12 cellular contexts compared by ENCODE assay signal in genomic region chr9:105114318-105114717, GRCh38.
DNase-seq lines count a peak whose midpoint lies in the region; ATAC-seq and TF ChIP-seq lines count a peak whose summit lies in the region.
"Had no signal": no experiment of that assay in that cellular context is flagged by ENCODE, and none has a peak within 500 bp of the region (broad histone marks: within the 10 kb centered on the region; RNA-seq: fewer than 3 reads in every experiment).

No MANE protein-coding gene starts in this region.

- H3K4me3 ChIP-seq in NB4 (ENCODE audit: low read depth, low read length) (no peak overlapping the region), gastrocnemius medialis (no peak overlapping the region), transverse colon (no peak overlapping the region)
- H3K4me3 ChIP-seq: skin epidermis had no signal

- in situ Hi-C loops in gastrocnemius medialis (cut with MboI; ENCODE audit: low sequenced_read_pairs in 4 of 4), result no loop called here
- in situ Hi-C loops in transverse colon (cut with MboI; ENCODE audit: low pct_ligation_motif_present in 1 of 4, low pct_unique_long_range_greater_than_20kb in 1 of 4, low sequenced_read_pairs in 3 of 4), result no loop called here

- H3K27ac ChIP-seq in gastrocnemius medialis, result peak overlapping the region in 3 of 4 donors; percentile 73 to 81 (median 79)
- no peak overlapping the region for H3K27ac ChIP-seq in transverse colon

- intact Hi-C loops in gastrocnemius medialis (cut with DNase I; ENCODE audit: low total_unique reads), result no loop called here
- intact Hi-C loops in transverse colon (cut with DNase I; ENCODE audit: low total_unique reads), result no loop called here

- TF ChIP-seq EP300 in transverse colon (IDR thresholded peaks at IDR 0.05; ENCODE audit: low read depth), result no peak

- TF ChIP-seq POLR2A in NB4 (IDR thresholded peaks at IDR 0.05; ENCODE audit: extremely low read depth, insufficient read length), result no peak
- TF ChIP-seq POLR2A in gastrocnemius medialis (IDR thresholded peaks at IDR 0.05), result no peak
- TF ChIP-seq POLR2A in transverse colon (IDR thresholded peaks at IDR 0.05), result no peak

- TF ChIP-seq CTCF in NB4 (IDR thresholded peaks at IDR 0.05; ENCODE audit: low read depth, low read length), result no peak
- no peak for TF ChIP-seq CTCF in gastrocnemius medialis (IDR thresholded peaks at IDR 0.05 in 4 of 5, conservative IDR thresholded peaks at IDR 0.05 in 1 of 5)
- no peak for TF ChIP-seq CTCF in transverse colon (IDR thresholded peaks at IDR 0.05)

- H3K36me3 ChIP-seq in gastrocnemius medialis, result no peaks in the 10 kb centered on the region
- no peaks in the 10 kb centered on the region for H3K36me3 ChIP-seq in transverse colon

- H3K27me3 ChIP-seq in gastrocnemius medialis (no peaks in the 10 kb centered on the region), transverse colon (no peaks in the 10 kb centered on the region)

- H3K4me1 ChIP-seq in gastrocnemius medialis (peaks cover 19 to 35% of the 10 kb centered on the region in 2 donors), transverse colon (peaks cover 0 to 16% (median 2%) of the 10 kb centered on the region in 4 donors)

- ATAC-seq in HG02678 (IDR thresholded peaks at IDR 0.05; ENCODE audit: unreplicated experiment), result peak; percentile 54
- no peak for ATAC-seq in gastrocnemius medialis
- ATAC-seq in HG02571 (IDR thresholded peaks at IDR 0.05; ENCODE audit: unreplicated experiment), result no peak

- H3K9me3 ChIP-seq in gastrocnemius medialis, result no peaks in the 10 kb centered on the region
- no peaks in the 10 kb centered on the region for H3K9me3 ChIP-seq in transverse colon

- peak; percentile 6 for DNase-seq in activated CD8-positive, alpha-beta memory T cell treated with anti-CD3 and anti-CD28 coated beads, Interleukin-2, amount 50 U/mL, for 24 hours (ENCODE audit: extremely low read depth)
- DNase-seq in activated CD8-positive, alpha-beta memory T cell treated with anti-CD3 and anti-CD28 coated beads, Interleukin-2, amount 50 U/mL, for 4 hours, result no peak
- DNase-seq in NB4 (ENCODE audit: low read depth) (peak; percentile 40), gastrocnemius medialis (no peak), SW 1271 (lab: John Stamatoyannopoulos, UW) (no peak), transverse colon (no peak)
- DNase-seq: ACHN, caudate nucleus, NCI-H1048 had no signal

- WGBS in transverse colon (ENCODE audit: low coverage in 1 of 2), 2 donors, result 89% methylated on average over 5 of the region's 5 CpGs; no CpG with 5 or more reads in 1 of the 2 donors

Comparison
In these comparisons a context has a peak if more than half of its experiments do, and no peak if none do; other contexts are left out.
1. DNase-seq: peak in activated CD8-positive, alpha-beta memory T cell treated with anti-CD3 and anti-CD28 coated beads, Interleukin-2, amount 50 U/mL, for 24 hours (single experiment) and NB4 (single experiment); none in activated CD8-positive, alpha-beta memory T cell treated with anti-CD3 and anti-CD28 coated beads, Interleukin-2, amount 50 U/mL, for 4 hours (single experiment), gastrocnemius medialis (0 of 2), SW 1271 (0 of 2) and transverse colon (single experiment).
2. H3K27ac ChIP-seq: peak in gastrocnemius medialis (3 of 4); none in transverse colon (0 of 4).